In genomic region chr20:9506964-9507369, GRCh38 we compare ENCODE assay signal across 16 cellular contexts. TPM values are rescaled to one million over a fixed set of nuclear protein-coding genes. Genes with fewer than 3 reads are reported as not detected.
DNase-seq lines count a peak whose midpoint lies in the region; ATAC-seq and TF ChIP-seq lines count a peak whose summit lies in the region.
"Had no signal": no experiment of that assay in that cellular context is flagged by ENCODE, and none has a peak within 500 bp of the region (broad histone marks: within the 10 kb centered on the region; RNA-seq: fewer than 3 reads in every experiment).

No MANE protein-coding gene starts in this region.

- H3K4me2 ChIP-seq in GM23248 (ENCODE audit: unreplicated experiment) (no peak overlapping the region), hepatocyte (peak overlapping the region; percentile 69)

- H3K27me3 ChIP-seq in GM23248 (replicated peaks; ENCODE audit: insufficient read depth) (peaks cover 72% of the 10 kb centered on the region), hepatocyte (peaks cover 96% of the 10 kb centered on the region), psoas muscle (ENCODE audit: insufficient read depth in 3 of 3, low read length in 2 of 3) (peaks cover 6 to 65% (median 12%) of the 10 kb centered on the region in 3 donors)

- no peaks in the 10 kb centered on the region for H3K79me2 ChIP-seq in GM23248 (ENCODE audit: insufficient read depth)
- H3K79me2 ChIP-seq in hepatocyte, result no peaks in the 10 kb centered on the region

- no peaks in the 10 kb centered on the region for H3K9me2 ChIP-seq in GM23248 (ENCODE audit: insufficient read depth)
- no peaks in the 10 kb centered on the region for H3K9me2 ChIP-seq in hepatocyte (replicated peaks; ENCODE audit: insufficient read depth)

- H4K20me1 ChIP-seq in GM23248 (ENCODE audit: insufficient read depth), result no peaks in the 10 kb centered on the region
- H4K20me1 ChIP-seq in hepatocyte (ENCODE audit: insufficient read depth, poor library complexity, severe bottlenecking), result no peaks in the 10 kb centered on the region

- intact Hi-C loops in psoas muscle (cut with DNase I), result no loop called here

- H3K36me3 ChIP-seq in GM23248 (ENCODE audit: low read depth) (no peaks in the 10 kb centered on the region), hepatocyte (replicated peaks; ENCODE audit: insufficient read depth, low read depth) (no peaks in the 10 kb centered on the region), psoas muscle (ENCODE audit: insufficient read depth in 1 of 2, low read depth in 1 of 2) (no peaks in the 10 kb centered on the region)
- H3K36me3 ChIP-seq: transverse colon had no signal

- peaks cover 96% of the 10 kb centered on the region for H3K27me3 Mint-ChIP-seq in WTC11 (ENCODE audit: low read depth)

- H2AFZ ChIP-seq in GM23248, result peak overlapping the region; percentile 9; the same call in 1 of the 2 replicates
- peak overlapping the region; percentile 45 for H2AFZ ChIP-seq in hepatocyte

- peak overlapping the region; percentile 61 for H3K4me3 Mint-ChIP-seq in WTC11
- H3K4me3 Mint-ChIP-seq: activated T-cell treated with anti-CD3 and anti-CD28 coated beads, Interleukin-2, amount 50 U/mL, for 4 hours; CD8-positive, alpha-beta T cell had no signal

- no peak for TF ChIP-seq CTCF in WTC11 (IDR thresholded peaks at IDR 0.05)
- no peak for TF ChIP-seq CTCF in hepatocyte (IDR thresholded peaks at IDR 0.05; ENCODE audit: poor library complexity)
- TF ChIP-seq CTCF in psoas muscle (IDR thresholded peaks at IDR 0.05), result no peak

- peaks cover 33% of the 10 kb centered on the region for H3K4me1 Mint-ChIP-seq in WTC11

- H3K9me3 ChIP-seq in GM23248 (ENCODE audit: low read depth), result no peaks in the 10 kb centered on the region
- H3K9me3 ChIP-seq in hepatocyte (ENCODE audit: low read depth), result no peaks in the 10 kb centered on the region
- H3K9me3 ChIP-seq in psoas muscle, result no peaks in the 10 kb centered on the region
- H3K9me3 ChIP-seq: transverse colon had no signal

- ATAC-seq in WTC11, result peak; percentile 10; the same call in 1 of the 2 replicates
- ATAC-seq in psoas muscle, result no peak
- ATAC-seq in GM18858 (IDR thresholded peaks at IDR 0.05; ENCODE audit: unreplicated experiment), result no peak
- ATAC-seq: activated T-cell treated with anti-CD3 and anti-CD28 coated beads, Interleukin-2, amount 50 U/mL, for 4 hours; CD8-positive, alpha-beta T cell had no signal

- H3K36me3 Mint-ChIP-seq in WTC11, result no peaks in the 10 kb centered on the region
- H3K36me3 Mint-ChIP-seq: CD8-positive, alpha-beta T cell had no signal

- H3K4me1 ChIP-seq in GM23248 (ENCODE audit: insufficient read depth) (no peaks in the 10 kb centered on the region), hepatocyte (ENCODE audit: insufficient read depth) (no peaks in the 10 kb centered on the region), psoas muscle (no peaks in the 10 kb centered on the region)

- POLR2A ChIA-PET in WTC11 (lab: Charles Lee), result no interaction called here

- H3K27ac ChIP-seq in GM23248, result no peak overlapping the region
- H3K27ac ChIP-seq in hepatocyte, result no peak overlapping the region
- no peak overlapping the region for H3K27ac ChIP-seq in psoas muscle
- H3K27ac ChIP-seq: transverse colon had no signal

- H3K9ac ChIP-seq in GM23248, result no peak overlapping the region

- H3F3A ChIP-seq in GM23248 (ENCODE audit: insufficient read depth), result no peaks in the 10 kb centered on the region

- no peak overlapping the region for H3K27ac Mint-ChIP-seq in WTC11
- H3K27ac Mint-ChIP-seq: CD8-positive, alpha-beta T cell had no signal

- H3K9me3 Mint-ChIP-seq in WTC11, result no peaks in the 10 kb centered on the region
- H3K9me3 Mint-ChIP-seq: activated T-cell treated with anti-CD3 and anti-CD28 coated beads, Interleukin-2, amount 50 U/mL, for 4 hours; CD8-positive, alpha-beta T cell had no signal

- CTCF ChIA-PET in WTC11 (lab: Charles Lee), result interaction anchor here (1.1 to 4.6 kb wide), 2 partner anchors 39 to 99 kb away, joined by 4 to 33 read pairs; no protein-coding TSS in a partner anchor

- in situ Hi-C loops in GM23248 (cut with MboI), result no loop called here

- DNase-seq in GM23248 (no peak), WTC11 (ENCODE audit: low spot score) (peak; percentile 52), hepatocyte (ENCODE audit: low spot score) (no peak), psoas muscle (peak in 1 of 2 donors; percentile 44), kidney tubule cell (ENCODE audit: low spot score) (no peak), AG20443 (ENCODE audit: low spot score) (no peak)
- DNase-seq in stimulated activated CD4-positive, alpha-beta T cell treated with anti-CD3 and anti-CD28 coated beads, Interleukin-4, amount 100 ng/mL, for 4 hours, result no peak
- DNase-seq: activated T-cell treated with anti-CD3 and anti-CD28 coated beads, Interleukin-2, amount 50 U/mL, for 4 hours; CD8-positive, alpha-beta T cell; GF-D8; NCI-H1092; SIG-M5; stimulated activated CD8-positive, alpha-beta memory T cell treated with anti-CD3 and anti-CD28 coated beads, Interleukin-4, amount 100 ng/mL, for 48 hours; T-helper 9 cell; transverse colon had no signal

- no peak overlapping the region for H3K4me3 ChIP-seq in GM23248
- no peak overlapping the region for H3K4me3 ChIP-seq in hepatocyte
- peak overlapping the region; percentile 34 for H3K4me3 ChIP-seq in psoas muscle
- H3K4me3 ChIP-seq: transverse colon had no signal

- WGBS in GM23248 (ENCODE audit: low coverage in 1 of 2, low lambda C conversion rate in 2 of 2, missing lambda C conversion rate in 2 of 2), 2 experiments, result 1 to 2% methylated on average over 30 to 31 of the region's 31 CpGs
- 23% methylated on average over 31 of the region's 31 CpGs for WGBS in hepatocyte (ENCODE audit: low lambda C conversion rate, missing lambda C conversion rate)
- 1 to 5% (median 2%) methylated on average over 31 of the region's 31 CpGs for WGBS in psoas muscle, 3 donors

TF ChIP-seq in WTC11, 78 proteins besides CTCF, POLR2A, EP300 and RAD21 (continues in another document):
- TF ChIP-seq ZNF232 (CRISPR knock-in tag; IDR thresholded peaks at IDR 0.05), result no peak
- no peak for TF ChIP-seq JUN (CRISPR knock-in tag; IDR thresholded peaks at IDR 0.05)
- no peak for TF ChIP-seq ZNF671 (CRISPR knock-in tag; IDR thresholded peaks at IDR 0.05)
- no peak for TF ChIP-seq USF2 (CRISPR knock-in tag; IDR thresholded peaks at IDR 0.05)
- no peak for TF ChIP-seq TEAD4 (CRISPR knock-in tag; IDR thresholded peaks at IDR 0.05)
- TF ChIP-seq ZMAT4 (CRISPR knock-in tag; IDR thresholded peaks at IDR 0.05), result no peak
- TF ChIP-seq ARID4B (CRISPR knock-in tag; IDR thresholded peaks at IDR 0.05; ENCODE audit: borderline replicate concordance), result no peak
- no peak for TF ChIP-seq NR1H2 (CRISPR knock-in tag; IDR thresholded peaks at IDR 0.05)
- TF ChIP-seq FOXJ3 (CRISPR knock-in tag; IDR thresholded peaks at IDR 0.05; ENCODE audit: borderline replicate concordance), result no peak

RNA-seq across cellular contexts. Expression of gene LAMP5, which starts 7.4 kb away (rescaled TPM):
- 0.11 TPM in 1 of 2 replicates, not detected in the other for total RNA-seq in GM23248 (2014; rRNA removed; shearing (Covaris generic))
- polyA plus RNA-seq in GM23248 (2016; fragmentation: Nextera tagmentation; extraction: Ambion mirVana) (not detected in 2 replicates), hepatocyte (not detected in 2 replicates), psoas muscle (under 1 TPM in 1 of 3 donors, not detected in 2; 0.01 TPM)
- total RNA-seq in WTC11 (2021) (0.11 to 0.37 TPM (median 0.31 TPM) in 3 replicates), hepatocyte (0.12 and 0.47 TPM in 2 replicates), psoas muscle (not detected)
- total RNA-seq: activated T-cell treated with anti-CD3 and anti-CD28 coated beads, Interleukin-2, amount 50 U/mL, for 4 hours; CD8-positive, alpha-beta T cell had no signal
